ENCODE assay signal across 8 cellular contexts in genomic region chr16:53071748-53072301, GRCh38. TPM values are rescaled to one million over a fixed set of nuclear protein-coding genes. Genes with fewer than 3 reads are reported as not detected.
A peak's percentile ranks its signal among the peaks of the same experiment; 100 is the strongest.
DNase-seq lines count a peak whose midpoint lies in the region; ATAC-seq and TF ChIP-seq lines count a peak whose summit lies in the region.

No MANE protein-coding gene starts in this region.

- H3K4me1 ChIP-seq in Karpas-422 (ENCODE audit: low read length) (peaks cover 26% of the 10 kb centered on the region), fibroblast of lung (ENCODE audit: control insufficient read depth, extremely low read depth, insufficient read depth, low read length) (no peaks in the 10 kb centered on the region), foreskin keratinocyte (no peaks in the 10 kb centered on the region)
- peaks cover 28% of the 10 kb centered on the region for H3K4me1 ChIP-seq in CD4-positive, alpha-beta memory T cell (ENCODE audit: insufficient read depth, low read length)

- H3K9me3 ChIP-seq in Karpas-422 (ENCODE audit: low read length): no peaks in the 10 kb centered on the region
- no peaks in the 10 kb centered on the region for H3K9me3 ChIP-seq in fibroblast of lung (ENCODE audit: control insufficient read depth, insufficient read depth, low read depth, low read length)
- H3K9me3 ChIP-seq in CD4-positive, alpha-beta memory T cell (ENCODE audit: control insufficient read depth in 1 of 2, low read length in 2 of 2): no peaks in the 10 kb centered on the region

- intact Hi-C loops in sciatic nerve (cut with DNase I): no loop called here
- intact Hi-C loops in CD4-positive, alpha-beta memory T cell (cut with micrococcal nuclease): no loop called here

- H4K20me1 ChIP-seq in Karpas-422 (ENCODE audit: insufficient read depth, low read depth, low read length): no peaks in the 10 kb centered on the region
- no peaks in the 10 kb centered on the region for H4K20me1 ChIP-seq in fibroblast of lung (ENCODE audit: control insufficient read depth, extremely low read depth, insufficient read depth, low read length)

- POLR2A ChIA-PET in CD4-positive, alpha-beta memory T cell (lab: Charles Lee; ENCODE audit: partially characterized antibody): no interaction called here

- H3K4me3 Mint-ChIP-seq in activated naive CD4-positive, alpha-beta T cell treated with anti-CD3 and anti-CD28 coated beads, Interleukin-2, amount 50 U/mL, for 24 hours: no peak overlapping the region
- peak overlapping the region in 1 of 8 donors; percentile 32 for H3K4me3 Mint-ChIP-seq in CD4-positive, alpha-beta memory T cell

- TF ChIP-seq CTCF in fibroblast of lung (conservative IDR thresholded peaks at IDR 0.05 in 1 of 2, IDR thresholded peaks at IDR 0.05 in 1 of 2; ENCODE audit: low read depth in 1 of 2, low read length in 2 of 2): no peak
- no peak for TF ChIP-seq CTCF in foreskin keratinocyte (conservative IDR thresholded peaks at IDR 0.05)

- CTCF ChIA-PET in CD4-positive, alpha-beta memory T cell (lab: Charles Lee; ENCODE audit: partially characterized antibody): no interaction called here

- H3K4me1 Mint-ChIP-seq in activated naive CD4-positive, alpha-beta T cell treated with anti-CD3 and anti-CD28 coated beads, Interleukin-2, amount 50 U/mL, for 24 hours: peaks cover 14% of the 10 kb centered on the region
- peaks cover 19 to 47% (median 30%) of the 10 kb centered on the region in 4 donors for H3K4me1 Mint-ChIP-seq in CD4-positive, alpha-beta memory T cell

- peak overlapping the region; percentile 33 for H3K27ac Mint-ChIP-seq in activated naive CD4-positive, alpha-beta T cell treated with anti-CD3 and anti-CD28 coated beads, Interleukin-2, amount 50 U/mL, for 24 hours
- H3K27ac Mint-ChIP-seq in CD4-positive, alpha-beta memory T cell: peak overlapping the region in 1 of 7 donors; percentile 44

- H3K36me3 ChIP-seq in Karpas-422 (ENCODE audit: insufficient read depth, low read length) (peaks cover 16% of the 10 kb centered on the region; the same call in 1 of the 2 replicates), fibroblast of lung (ENCODE audit: control insufficient read depth, insufficient read depth, low read length) (no peaks in the 10 kb centered on the region)
- H3K36me3 ChIP-seq in CD4-positive, alpha-beta memory T cell (ENCODE audit: insufficient read depth, low read length): no peaks in the 10 kb centered on the region

- H3K9ac ChIP-seq in Karpas-422 (ENCODE audit: low read length) (peak overlapping the region; percentile 39; the same call in 1 of the 2 replicates), fibroblast of lung (ENCODE audit: insufficient read depth, low read length) (no peak overlapping the region)

- no peaks in the 10 kb centered on the region for H3K9me2 ChIP-seq in Karpas-422 (replicated peaks; ENCODE audit: insufficient read depth, low read length)

- no peaks in the 10 kb centered on the region for H3K9me3 Mint-ChIP-seq in activated naive CD4-positive, alpha-beta T cell treated with anti-CD3 and anti-CD28 coated beads, Interleukin-2, amount 50 U/mL, for 24 hours
- peaks cover 0 to 8% (median 0%) of the 10 kb centered on the region in 8 donors for H3K9me3 Mint-ChIP-seq in CD4-positive, alpha-beta memory T cell

- ATAC-seq in sciatic nerve (peak; percentile 89), foreskin keratinocyte (no peak)

- H3K27ac ChIP-seq in Karpas-422 (ENCODE audit: low read length) (peak overlapping the region; percentile 4; the same call in 1 of the 2 replicates), fibroblast of lung (ENCODE audit: insufficient read depth, low read length) (no peak overlapping the region), foreskin keratinocyte (no peak overlapping the region)
- H3K27ac ChIP-seq in CD4-positive, alpha-beta memory T cell (ENCODE audit: low read depth, low read length): no peak overlapping the region

- H3K27me3 ChIP-seq in Karpas-422 (ENCODE audit: low read length) (no peaks in the 10 kb centered on the region), fibroblast of lung (ENCODE audit: control insufficient read depth, insufficient read depth, low read length) (no peaks in the 10 kb centered on the region), foreskin keratinocyte (no peaks in the 10 kb centered on the region)
- no peaks in the 10 kb centered on the region for H3K27me3 ChIP-seq in CD4-positive, alpha-beta memory T cell (ENCODE audit: insufficient read depth, low read length)

- H3K4me3 ChIP-seq in Karpas-422 (ENCODE audit: low read length) (no peak overlapping the region), fibroblast of lung (replicated peaks in 1 of 4; ENCODE audit: control extremely low read depth in 1 of 4, insufficient read depth in 1 of 4, low read depth in 3 of 4, low read length in 4 of 4) (no peak overlapping the region)
- no peak overlapping the region for H3K4me3 ChIP-seq in CD4-positive, alpha-beta memory T cell (ENCODE audit: low read length in 2 of 2)

- H3K4me2 ChIP-seq in Karpas-422 (ENCODE audit: low read depth, low read length, poor library complexity, severe bottlenecking) (peak overlapping the region; percentile 32), fibroblast of lung (ENCODE audit: extremely low read depth, insufficient read depth, low read length) (no peak overlapping the region)

- no peak for DNase-seq in activated naive CD4-positive, alpha-beta T cell treated with anti-CD3 and anti-CD28 coated beads, Interleukin-2, amount 50 U/mL, for 16 hours
- DNase-seq in Karpas-422 (no peak), fibroblast of lung (ENCODE audit: low read depth in 2 of 2) (peak; percentile 28 to 46), sciatic nerve (ENCODE audit: low spot score) (peak; percentile 86), NCI-H187 (lab: John Stamatoyannopoulos, UW) (no peak), foreskin keratinocyte (no peak)
- no peak for DNase-seq in CD4-positive, alpha-beta memory T cell

- no peaks in the 10 kb centered on the region for H3K36me3 Mint-ChIP-seq in activated naive CD4-positive, alpha-beta T cell treated with anti-CD3 and anti-CD28 coated beads, Interleukin-2, amount 50 U/mL, for 24 hours
- peaks cover 0 to 8% of the 10 kb centered on the region in 2 donors for H3K36me3 Mint-ChIP-seq in CD4-positive, alpha-beta memory T cell

- peaks cover 94% of the 10 kb centered on the region for H3K79me2 ChIP-seq in Karpas-422 (ENCODE audit: low read length)
- H3K79me2 ChIP-seq in fibroblast of lung (ENCODE audit: control insufficient read depth, insufficient read depth, low read length): no peaks in the 10 kb centered on the region

- H2AFZ ChIP-seq in Karpas-422 (ENCODE audit: low read length) (no peak overlapping the region), fibroblast of lung (ENCODE audit: low read length) (no peak overlapping the region)

- H3K27me3 Mint-ChIP-seq in activated naive CD4-positive, alpha-beta T cell treated with anti-CD3 and anti-CD28 coated beads, Interleukin-2, amount 50 U/mL, for 24 hours: no peaks in the 10 kb centered on the region
- H3K27me3 Mint-ChIP-seq in CD4-positive, alpha-beta memory T cell: no peaks in the 10 kb centered on the region

RNA-seq across cellular contexts. Expression of gene CHD9, which starts 17.0 kb away (rescaled TPM):
- total RNA-seq in Karpas-422 (2014; rRNA removed; shearing (Covaris generic); ENCODE audit: low replicate concordance): 75.9 and 111 TPM in 2 replicates
- total RNA-seq in fibroblast of lung: 47.0 and 60.9 TPM in 2 replicates
- polyA plus RNA-seq in fibroblast of lung: 25.5 and 32.9 TPM in 2 replicates
- polyA plus RNA-seq in fibroblast of lung (2012): 12.4 and 14.1 TPM in 2 replicates
- 10.6 TPM in 2 replicates for polyA minus RNA-seq in fibroblast of lung (ENCODE audit: low replicate concordance)
- 137 TPM for total RNA-seq in sciatic nerve
- total RNA-seq in CD4-positive, alpha-beta memory T cell: 10 to 100 TPM; 47.0 to 49.7 TPM
- 10 to 100 TPM; 22.9 to 31.9 TPM for polyA plus RNA-seq in CD4-positive, alpha-beta memory T cell
- 26.2 and 28.5 TPM in 2 replicates for total RNA-seq in foreskin keratinocyte
- 3.7 and 4.1 TPM in 2 replicates for polyA plus RNA-seq in foreskin keratinocyte

RNA-seq across cellular contexts. Expression of gene CHD9NB, which starts 19.1 kb away (rescaled TPM):
- not detected in 2 replicates for total RNA-seq in Karpas-422 (2014; rRNA removed; shearing (Covaris generic); ENCODE audit: low replicate concordance)
- 3.6 and 5.3 TPM in 2 replicates for total RNA-seq in fibroblast of lung
- 0.34 and 0.81 TPM in 2 replicates for polyA plus RNA-seq in fibroblast of lung
- 0.86 and 1.3 TPM in 2 replicates for polyA plus RNA-seq in fibroblast of lung (2012)
- polyA minus RNA-seq in fibroblast of lung (ENCODE audit: low replicate concordance): not detected in 2 replicates
- total RNA-seq in sciatic nerve: 7.5 TPM
- total RNA-seq in CD4-positive, alpha-beta memory T cell: not detected
- not detected for polyA plus RNA-seq in CD4-positive, alpha-beta memory T cell
- total RNA-seq in foreskin keratinocyte: 0.67 and 0.88 TPM in 2 replicates
- 0.48 and 0.50 TPM in 2 replicates for polyA plus RNA-seq in foreskin keratinocyte

Comparison
In these comparisons a context has a peak if more than half of its experiments do, and no peak if none do; other contexts are left out.
1. DNase-seq: peak in fibroblast of lung (2 of 2) and sciatic nerve (single experiment); none in activated naive CD4-positive, alpha-beta T cell treated with anti-CD3 and anti-CD28 coated beads, Interleukin-2, amount 50 U/mL, for 16 hours (single experiment), Karpas-422 (single experiment), NCI-H187 (0 of 2), CD4-positive, alpha-beta memory T cell (0 of 5) and foreskin keratinocyte (0 of 2).